ENCODE assay signal across 1 cellular context in the genomic region with DNA sequence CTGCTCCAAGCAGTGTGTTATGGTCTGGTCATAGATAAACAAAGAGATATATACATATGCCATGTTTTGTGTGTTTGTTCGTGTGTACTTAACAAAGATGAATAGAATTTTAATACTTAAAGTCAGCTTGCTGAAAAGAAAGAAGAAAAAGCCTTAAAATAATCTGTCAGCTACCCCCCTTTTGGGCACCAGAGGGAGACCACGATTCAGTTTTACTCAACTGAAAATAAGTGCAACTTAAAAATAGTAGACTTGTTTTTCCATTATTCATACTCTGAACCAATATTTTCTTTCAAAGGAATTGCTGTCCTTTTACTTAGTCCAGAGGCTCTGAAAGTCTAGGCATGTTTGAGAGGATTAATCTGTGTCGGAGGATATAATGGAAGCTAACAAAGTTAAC.
TF ChIP-seq lines count a peak whose summit lies in the region.

No MANE protein-coding gene starts in this region.

TF ChIP-seq in HCT116, 20 proteins besides CTCF, POLR2A, EP300 and RAD21 (continued from another document):
- TF ChIP-seq, protein P1, sequence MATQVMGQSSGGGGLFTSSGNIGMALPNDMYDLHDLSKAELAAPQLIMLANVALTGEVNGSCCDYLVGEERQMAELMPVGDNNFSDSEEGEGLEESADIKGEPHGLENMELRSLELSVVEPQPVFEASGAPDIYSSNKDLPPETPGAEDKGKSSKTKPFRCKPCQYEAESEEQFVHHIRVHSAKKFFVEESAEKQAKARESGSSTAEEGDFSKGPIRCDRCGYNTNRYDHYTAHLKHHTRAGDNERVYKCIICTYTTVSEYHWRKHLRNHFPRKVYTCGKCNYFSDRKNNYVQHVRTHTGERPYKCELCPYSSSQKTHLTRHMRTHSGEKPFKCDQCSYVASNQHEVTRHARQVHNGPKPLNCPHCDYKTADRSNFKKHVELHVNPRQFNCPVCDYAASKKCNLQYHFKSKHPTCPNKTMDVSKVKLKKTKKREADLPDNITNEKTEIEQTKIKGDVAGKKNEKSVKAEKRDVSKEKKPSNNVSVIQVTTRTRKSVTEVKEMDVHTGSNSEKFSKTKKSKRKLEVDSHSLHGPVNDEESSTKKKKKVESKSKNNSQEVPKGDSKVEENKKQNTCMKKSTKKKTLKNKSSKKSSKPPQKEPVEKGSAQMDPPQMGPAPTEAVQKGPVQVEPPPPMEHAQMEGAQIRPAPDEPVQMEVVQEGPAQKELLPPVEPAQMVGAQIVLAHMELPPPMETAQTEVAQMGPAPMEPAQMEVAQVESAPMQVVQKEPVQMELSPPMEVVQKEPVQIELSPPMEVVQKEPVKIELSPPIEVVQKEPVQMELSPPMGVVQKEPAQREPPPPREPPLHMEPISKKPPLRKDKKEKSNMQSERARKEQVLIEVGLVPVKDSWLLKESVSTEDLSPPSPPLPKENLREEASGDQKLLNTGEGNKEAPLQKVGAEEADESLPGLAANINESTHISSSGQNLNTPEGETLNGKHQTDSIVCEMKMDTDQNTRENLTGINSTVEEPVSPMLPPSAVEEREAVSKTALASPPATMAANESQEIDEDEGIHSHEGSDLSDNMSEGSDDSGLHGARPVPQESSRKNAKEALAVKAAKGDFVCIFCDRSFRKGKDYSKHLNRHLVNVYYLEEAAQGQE (IDR thresholded peaks at IDR 0.05; ENCODE audit: low read depth) = no peak
- no peak for TF ChIP-seq SP1 (IDR thresholded peaks at IDR 0.05; ENCODE audit: low read depth)
- no peak for TF ChIP-seq MAX (IDR thresholded peaks at IDR 0.05)
- TF ChIP-seq EZH2 (IDR thresholded peaks at IDR 0.05) = no peak
- TF ChIP-seq ZNF274 (IDR thresholded peaks at IDR 0.05; ENCODE audit: low read depth, low read length) = no peak
- no peak for TF ChIP-seq POLR2AphosphoS5 (IDR thresholded peaks at IDR 0.05; ENCODE audit: low read depth, low read length)
- no peak for TF ChIP-seq ZBTB33 (IDR thresholded peaks at IDR 0.05; ENCODE audit: extremely low read depth, insufficient replicate concordance, low read length)
- TF ChIP-seq SRF (IDR thresholded peaks at IDR 0.05; ENCODE audit: low read depth) = no peak
- no peak for TF ChIP-seq ELF1 (IDR thresholded peaks at IDR 0.05; ENCODE audit: borderline replicate concordance, low read depth)
- TF ChIP-seq, protein P2, sequence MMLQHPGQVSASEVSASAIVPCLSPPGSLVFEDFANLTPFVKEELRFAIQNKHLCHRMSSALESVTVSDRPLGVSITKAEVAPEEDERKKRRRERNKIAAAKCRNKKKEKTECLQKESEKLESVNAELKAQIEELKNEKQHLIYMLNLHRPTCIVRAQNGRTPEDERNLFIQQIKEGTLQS (IDR thresholded peaks at IDR 0.05) = no peak
- no peak for TF ChIP-seq YY1 (IDR thresholded peaks at IDR 0.05; ENCODE audit: extremely low read depth, insufficient replicate concordance, low read depth, low read length)
- no peak for TF ChIP-seq EZH2phosphoT487 (IDR thresholded peaks at IDR 0.05; ENCODE audit: borderline replicate concordance)
